1 cellular context compared by ENCODE assay signal in genomic region chr5:136028782-136029742, GRCh38.
TF ChIP-seq lines count a peak whose summit lies in the region.

Gene TGFBI (plus strand): TSS chr5:136028988. CDS start chr5:136029056, 68 bp downstream.

TF ChIP-seq in A549, 52 proteins besides CTCF, POLR2A, EP300 and RAD21 (continued from another document):
- TF ChIP-seq JUN (IDR thresholded peaks at IDR 0.05) (peak; percentile 94 to 98), REST (IDR thresholded peaks at IDR 0.05) (no peak), CHD4 (IDR thresholded peaks at IDR 0.05; ENCODE audit: borderline replicate concordance) (no peak), ESRRA (IDR thresholded peaks at IDR 0.05; ENCODE audit: borderline replicate concordance, low read length) (no peak), BHLHE40 (IDR thresholded peaks at IDR 0.05; ENCODE audit: low read depth, low read length) (peak; percentile 67; the same call in 1 of the 2 replicates), RARB (CRISPR knock-in tag; IDR thresholded peaks at IDR 0.05) (no peak), MAZ (IDR thresholded peaks at IDR 0.05; ENCODE audit: borderline replicate concordance, low read depth, low read length) (no peak), HDAC2 (IDR thresholded peaks at IDR 0.05) (no peak), PBX3 (IDR thresholded peaks at IDR 0.05) (no peak), FOSB (CRISPR knock-in tag; IDR thresholded peaks at IDR 0.05) (no peak), EHMT2 (IDR thresholded peaks at IDR 0.05; ENCODE audit: low read depth) (no peak), GATA3 (IDR thresholded peaks at IDR 0.05; ENCODE audit: borderline replicate concordance) (peak; percentile 14; the same call in 1 of the 2 replicates), RNF2 (IDR thresholded peaks at IDR 0.05; ENCODE audit: borderline replicate concordance, low read depth) (no peak; the same call in 1 of the 2 replicates), NPAS2 (CRISPR knock-in tag; IDR thresholded peaks at IDR 0.05; ENCODE audit: borderline replicate concordance) (no peak), ZSCAN20 (CRISPR knock-in tag; IDR thresholded peaks at IDR 0.05) (no peak), KDM1A (IDR thresholded peaks at IDR 0.05; ENCODE audit: low read depth) (no peak), HEYL (CRISPR knock-in tag; IDR thresholded peaks at IDR 0.05) (no peak), HOXA7 (CRISPR knock-in tag; IDR thresholded peaks at IDR 0.05) (no peak), ZNF302 (CRISPR knock-in tag; IDR thresholded peaks at IDR 0.05) (no peak), SMC3 (IDR thresholded peaks at IDR 0.05) (peak; percentile 51; the same call in 2 of the 3 replicates), FOSL2 (IDR thresholded peaks at IDR 0.05) (no peak), FOSL2 (CRISPR knock-in tag; IDR thresholded peaks at IDR 0.05) (no peak), NR3C1 (IDR thresholded peaks at IDR 0.05) (no peak), ELK1 (IDR thresholded peaks at IDR 0.05; ENCODE audit: low read depth, low read length) (no peak), MYC (IDR thresholded peaks at IDR 0.05; ENCODE audit: borderline replicate concordance, low read length) (no peak), CHD2 (IDR thresholded peaks at IDR 0.05; ENCODE audit: low read length, partially characterized antibody) (no peak), ZFP36 (IDR thresholded peaks at IDR 0.05; ENCODE audit: borderline replicate concordance, partially characterized antibody) (no peak), BCL3 (IDR thresholded peaks at IDR 0.05) (peak; percentile 96), RFX5 (IDR thresholded peaks at IDR 0.05) (no peak), HOXB5 (CRISPR knock-in tag; IDR thresholded peaks at IDR 0.05) (no peak), FOXS1 (CRISPR knock-in tag; IDR thresholded peaks at IDR 0.05) (no peak), POLR2AphosphoS2 (conservative IDR thresholded peaks at IDR 0.05; ENCODE audit: low read length) (no peak), HMGXB4 (CRISPR knock-in tag; IDR thresholded peaks at IDR 0.05; ENCODE audit: borderline replicate concordance) (0 out of 2 replicates have a peak, but pooled peaks have one; percentile 34), KDM5A (IDR thresholded peaks at IDR 0.05) (no peak), ZC3H11A (IDR thresholded peaks at IDR 0.05) (no peak), TP53 (CRISPR knock-in tag; IDR thresholded peaks at IDR 0.05) (no peak), ATOH8 (CRISPR knock-in tag; IDR thresholded peaks at IDR 0.05; ENCODE audit: low read depth) (no peak), CEBPB (IDR thresholded peaks at IDR 0.05) (no peak)
TF ChIP-seq in A549: peak in this region for 9.
